9 cellular contexts compared by ENCODE assay signal in genomic region chr7:155344270-155344617, GRCh38. TPM values are rescaled to one million over a fixed set of nuclear protein-coding genes. Genes with fewer than 3 reads are reported as not detected.
DNase-seq lines count a peak whose midpoint lies in the region; ATAC-seq and TF ChIP-seq lines count a peak whose summit lies in the region.
"Had no signal": no experiment of that assay in that cellular context is flagged by ENCODE, and none has a peak within 500 bp of the region (broad histone marks: within the 10 kb centered on the region; RNA-seq: fewer than 3 reads in every experiment).

No MANE protein-coding gene starts in this region.

- H3K9me3 ChIP-seq in mesenchymal stem cell (ENCODE audit: control insufficient read depth, low read length): no peaks in the 10 kb centered on the region
- H3K9me3 ChIP-seq: transverse colon had no signal

- H2AK5ac ChIP-seq in mesenchymal stem cell (ENCODE audit: low read length, severe bottlenecking): no peak overlapping the region

- H4K91ac ChIP-seq in mesenchymal stem cell (ENCODE audit: low read length): no peak overlapping the region

- DNase-seq in mesenchymal stem cell (no peak), DMS53 (lab: John Stamatoyannopoulos, UW) (no peak), NCI-H2081 (lab: John Stamatoyannopoulos, UW) (no peak), putamen (ENCODE audit: low spot score) (no peak), CD1c-positive myeloid dendritic cell (ENCODE audit: extremely low spot score) (no peak)

- H3K4me1 ChIP-seq in KMS-11 (ENCODE audit: low read depth, poor library complexity, severe bottlenecking) (no peaks in the 10 kb centered on the region), mesenchymal stem cell (ENCODE audit: control insufficient read depth, insufficient read depth, low read depth, low read length) (peaks cover 4% of the 10 kb centered on the region)

- H3K4me2 ChIP-seq in KMS-11 (peak overlapping the region; percentile 9; the same call in 1 of the 2 replicates), mesenchymal stem cell (ENCODE audit: low read length, poor library complexity, severe bottlenecking) (no peak overlapping the region)

- H2BK120ac ChIP-seq in mesenchymal stem cell (ENCODE audit: low read depth, low read length): no peak overlapping the region

- H3K79me1 ChIP-seq in mesenchymal stem cell (replicated peaks; ENCODE audit: low read length, poor library complexity, severe bottlenecking): no peaks in the 10 kb centered on the region

- H3K4me3 ChIP-seq in KMS-11 (IDR thresholded peaks at IDR 0.05; ENCODE audit: insufficient read depth, low read depth, low read length) (no peak overlapping the region), mesenchymal stem cell (ENCODE audit: insufficient read depth in 1 of 2, low read depth in 1 of 2, low read length in 2 of 2) (no peak overlapping the region)

- TF ChIP-seq CTCF in KMS-11 (conservative IDR thresholded peaks at IDR 0.05; ENCODE audit: low read depth, low read length): no peak

- no peak overlapping the region for H3K27ac ChIP-seq in KMS-11
- no peak overlapping the region for H3K27ac ChIP-seq in mesenchymal stem cell (ENCODE audit: low read length, poor library complexity, severe bottlenecking)
- H3K27ac ChIP-seq: transverse colon had no signal

- no peak overlapping the region for H3K4ac ChIP-seq in mesenchymal stem cell (ENCODE audit: low read depth in 1 of 2, low read length in 2 of 2)

- no peaks in the 10 kb centered on the region for H4K20me1 ChIP-seq in KMS-11 (ENCODE audit: insufficient read depth)

- no peak overlapping the region for H2BK5ac ChIP-seq in mesenchymal stem cell (ENCODE audit: low read depth, low read length, poor library complexity, severe bottlenecking)

- no peak overlapping the region for H3K18ac ChIP-seq in mesenchymal stem cell (ENCODE audit: low read depth in 1 of 2, low read length in 2 of 2)

- WGBS in mesenchymal stem cell: 50% methylated on average over 16 of the region's 16 CpGs

- no peak overlapping the region for H4K8ac ChIP-seq in mesenchymal stem cell (ENCODE audit: low read length)

- H2AFZ ChIP-seq in KMS-11 (ENCODE audit: low read depth) (peak overlapping the region; percentile 83; the same call in 1 of the 2 replicates), mesenchymal stem cell (ENCODE audit: low read depth, low read length) (no peak overlapping the region)

- H2BK15ac ChIP-seq in mesenchymal stem cell (ENCODE audit: low read depth, poor library complexity, severe bottlenecking): peak overlapping the region; percentile 80

- H3K9ac ChIP-seq in KMS-11: peak overlapping the region; percentile 48; the same call in 1 of the 2 replicates
- H3K9ac ChIP-seq in mesenchymal stem cell (ENCODE audit: low read length): no peak overlapping the region

- H3K36me3 ChIP-seq in KMS-11 (ENCODE audit: insufficient read depth) (no peaks in the 10 kb centered on the region), mesenchymal stem cell (ENCODE audit: control insufficient read depth in 1 of 2, insufficient read depth in 2 of 2, low read depth in 1 of 2, low read length in 2 of 2) (no peaks in the 10 kb centered on the region)
- H3K36me3 ChIP-seq: transverse colon had no signal

- no peak for TF ChIP-seq POLR2A in GM18505 (IDR thresholded peaks at IDR 0.05; ENCODE audit: borderline replicate concordance, extremely low read depth, insufficient read depth, insufficient read length)

- no peak overlapping the region for H3K23ac ChIP-seq in mesenchymal stem cell (ENCODE audit: low read length in 2 of 2)

- no peak overlapping the region for H2BK12ac ChIP-seq in mesenchymal stem cell (ENCODE audit: low read length in 2 of 2)

- ATAC-seq in GM18505 (IDR thresholded peaks at IDR 0.05; ENCODE audit: unreplicated experiment) (peak; percentile 30), GM21723 (IDR thresholded peaks at IDR 0.05; ENCODE audit: unreplicated experiment) (peak; percentile 50)

- H3K14ac ChIP-seq in mesenchymal stem cell (ENCODE audit: low read length in 2 of 2): no peak overlapping the region

- H3K79me2 ChIP-seq in KMS-11 (ENCODE audit: insufficient read depth, low read depth): no peaks in the 10 kb centered on the region

- peaks cover 14% of the 10 kb centered on the region; the same call in 1 of the 2 replicates for H3K27me3 ChIP-seq in KMS-11 (ENCODE audit: insufficient read depth, low read depth)
- peaks cover 30 to 44% of the 10 kb centered on the region in 2 experiments for H3K27me3 ChIP-seq in mesenchymal stem cell (ENCODE audit: control insufficient read depth in 1 of 2, insufficient read depth in 1 of 2, low read length in 2 of 2)

RNA-seq across cellular contexts. Expression of gene INSIG1, which starts 46.6 kb away (rescaled TPM):
- polyA plus RNA-seq in mesenchymal stem cell (2013, experiment 1 of 2): 274 TPM
- 281 TPM for polyA plus RNA-seq in mesenchymal stem cell (2013, experiment 2 of 2)
